ENCODE assay signal across 1 cellular context in the genomic region with DNA sequence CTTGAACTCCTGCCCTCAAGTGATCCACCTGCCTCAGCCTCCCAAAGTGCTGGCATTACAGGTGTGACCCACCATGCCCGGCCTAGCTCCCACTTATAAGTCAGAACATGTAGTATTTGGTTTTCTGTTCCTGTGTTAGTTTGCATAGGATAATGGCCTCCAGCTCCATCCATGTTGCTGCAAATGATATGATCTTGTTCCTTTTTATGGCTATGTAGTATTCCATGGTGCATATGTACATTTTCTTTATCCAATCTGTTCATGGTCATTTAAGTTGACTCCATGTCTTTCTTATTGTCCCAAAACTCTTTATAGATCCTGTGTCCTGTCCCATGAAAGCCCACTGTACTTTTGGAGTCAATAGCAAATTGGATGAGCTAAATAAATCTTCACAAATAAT. TPM values are rescaled to one million over a fixed set of nuclear protein-coding genes. Genes with fewer than 3 reads are reported as not detected.
"Had no signal": no experiment of that assay in that cellular context is flagged by ENCODE, and none has a peak within 500 bp of the region (broad histone marks: within the 10 kb centered on the region; RNA-seq: fewer than 3 reads in every experiment).

No MANE protein-coding gene starts in this region.

RNA-seq across cellular contexts. Expression of a gene that starts 7.0 kb away (rescaled TPM):
- polyA plus RNA-seq: immature natural killer cell had no signal
